20 cellular contexts compared by ENCODE assay signal in the genomic region with DNA sequence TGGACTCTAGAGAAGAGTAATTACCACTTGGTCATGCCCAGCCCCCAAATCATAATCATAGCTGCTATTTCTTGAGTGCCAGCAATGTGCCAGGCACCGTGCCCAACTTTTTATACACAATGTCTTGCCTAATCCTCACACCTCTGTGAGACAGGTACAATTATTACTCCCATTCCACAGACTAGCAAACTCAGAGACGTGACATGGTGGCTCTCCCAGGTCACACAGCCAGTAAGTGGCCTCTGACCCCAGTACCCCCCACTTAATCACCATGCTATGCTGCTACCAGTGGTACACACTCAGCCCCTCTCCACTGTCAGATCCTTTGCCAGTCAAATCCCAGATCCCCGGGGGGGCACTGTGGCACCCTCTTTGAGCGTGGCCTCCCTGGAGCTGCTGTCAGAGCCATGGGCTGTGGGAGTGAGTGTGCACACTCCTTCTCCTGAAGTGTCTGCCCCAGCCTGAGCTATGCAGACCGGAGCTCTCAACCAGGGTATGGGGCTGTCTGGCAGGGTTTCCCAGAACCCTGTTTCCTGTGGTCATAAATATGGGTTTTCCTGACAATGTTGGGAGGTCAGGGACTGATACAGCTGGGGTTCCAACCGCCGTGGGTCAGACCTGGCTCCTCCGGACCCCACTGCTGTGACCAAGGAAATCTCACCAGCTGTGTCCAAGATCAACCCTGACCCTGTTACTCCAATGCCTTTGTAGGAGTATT. TPM values are rescaled to one million over a fixed set of nuclear protein-coding genes. Genes with fewer than 3 reads are reported as not detected.
DNase-seq lines count a peak whose midpoint lies in the region; ATAC-seq and TF ChIP-seq lines count a peak whose summit lies in the region.
"Had no signal": no experiment of that assay in that cellular context is flagged by ENCODE, and none has a peak within 500 bp of the region (broad histone marks: within the 10 kb centered on the region; RNA-seq: fewer than 3 reads in every experiment).

No MANE protein-coding gene starts in this region.

- H3K4me1 Mint-ChIP-seq in activated naive CD4-positive, alpha-beta T cell treated with anti-CD3 and anti-CD28 coated beads, Interleukin-2, amount 10 ng/mL, durations not matched to agents 7 days and 5 days: no peaks in the 10 kb centered on the region
- no peaks in the 10 kb centered on the region for H3K4me1 Mint-ChIP-seq in activated naive CD4-positive, alpha-beta T cell treated with anti-CD3 and anti-CD28 coated beads for 36 hours (ENCODE audit: low read depth)
- no peaks in the 10 kb centered on the region for H3K4me1 Mint-ChIP-seq in Calu3 (ENCODE audit: low read depth, unreplicated experiment)
- H3K4me1 Mint-ChIP-seq: CD8-positive, alpha-beta memory T cell had no signal

- no peaks in the 10 kb centered on the region for H3K9me3 Mint-ChIP-seq in activated naive CD4-positive, alpha-beta T cell treated with anti-CD3 and anti-CD28 coated beads, Interleukin-2, amount 10 ng/mL, durations not matched to agents 7 days and 5 days
- no peaks in the 10 kb centered on the region for H3K9me3 Mint-ChIP-seq in activated naive CD4-positive, alpha-beta T cell treated with anti-CD3 and anti-CD28 coated beads for 36 hours
- no peaks in the 10 kb centered on the region for H3K9me3 Mint-ChIP-seq in Calu3 (ENCODE audit: low read depth, unreplicated experiment)
- H3K9me3 Mint-ChIP-seq: CD8-positive, alpha-beta memory T cell had no signal

- H3K27me3 ChIP-seq in cardiac muscle cell (no peaks in the 10 kb centered on the region), lower lobe of right lung (ENCODE audit: low read depth) (no peaks in the 10 kb centered on the region)
- H3K27me3 ChIP-seq: BE2C, MG63 had no signal

- H3K9me3 ChIP-seq in cardiac muscle cell (ENCODE audit: low read depth) (no peaks in the 10 kb centered on the region), lower lobe of right lung (no peaks in the 10 kb centered on the region)
- H3K9me3 ChIP-seq: BE2C had no signal

- DNase-seq in activated naive CD4-positive, alpha-beta T cell treated with anti-CD3 and anti-CD28 coated beads, Interleukin-2, amount 10 ng/mL, durations not matched to agents 7 days and 5 days: peak; percentile 13
- no peak for DNase-seq in activated naive CD4-positive, alpha-beta T cell treated with anti-CD3 and anti-CD28 coated beads for 36 hours
- DNase-seq in cardiac muscle cell (ENCODE audit: low read depth in 1 of 2, low spot score in 1 of 2) (peak in 1 of 2 donors; percentile 34), lower lobe of right lung (peak; percentile 51), posterior vena cava (ENCODE audit: low spot score) (peak; percentile 38), HT-29 (ENCODE audit: low spot score) (no peak), Calu3 (no peak)
- DNase-seq: 8988T; BE2C; CD8-positive, alpha-beta memory T cell; GDM1; HFFc6; MG63; NCI-H1092; NCI-H146; NCI-H2081 treated with DMSO at 0.1 percent for 48 hours; NCI-H510A treated with DMSO at 0.1 percent for 48 hours had no signal

- no peak overlapping the region for H3K4me3 Mint-ChIP-seq in activated naive CD4-positive, alpha-beta T cell treated with anti-CD3 and anti-CD28 coated beads, Interleukin-2, amount 10 ng/mL, durations not matched to agents 7 days and 5 days
- no peak overlapping the region for H3K4me3 Mint-ChIP-seq in activated naive CD4-positive, alpha-beta T cell treated with anti-CD3 and anti-CD28 coated beads for 36 hours
- no peak overlapping the region for H3K4me3 Mint-ChIP-seq in Calu3 (ENCODE audit: low read depth, unreplicated experiment)
- H3K4me3 Mint-ChIP-seq: CD8-positive, alpha-beta memory T cell; HFFc6 had no signal

- intact Hi-C loops in activated naive CD4-positive, alpha-beta T cell treated with anti-CD3 and anti-CD28 coated beads for 36 hours (cut with micrococcal nuclease): no loop called here
- intact Hi-C loops in lower lobe of right lung (cut with DNase I) (no loop called here), posterior vena cava (cut with DNase I) (no loop called here), Calu3 (cut with micrococcal nuclease; ENCODE audit: unreplicated experiment) (no loop called here)

- H3K4me3 ChIP-seq in cardiac muscle cell (no peak overlapping the region), lower lobe of right lung (no peak overlapping the region)
- H3K4me3 ChIP-seq: GM12878, MG63 had no signal

- H3K27me3 Mint-ChIP-seq in activated naive CD4-positive, alpha-beta T cell treated with anti-CD3 and anti-CD28 coated beads, Interleukin-2, amount 10 ng/mL, durations not matched to agents 7 days and 5 days: peaks cover 4% of the 10 kb centered on the region
- H3K27me3 Mint-ChIP-seq in activated naive CD4-positive, alpha-beta T cell treated with anti-CD3 and anti-CD28 coated beads for 36 hours (ENCODE audit: low read depth): peaks cover 4% of the 10 kb centered on the region
- H3K27me3 Mint-ChIP-seq in Calu3 (ENCODE audit: unreplicated experiment): peaks cover 27% of the 10 kb centered on the region

- H3K36me3 ChIP-seq in cardiac muscle cell (no peaks in the 10 kb centered on the region), lower lobe of right lung (no peaks in the 10 kb centered on the region)
- H3K36me3 ChIP-seq: BE2C, MG63 had no signal

- BruUV-seq in Calu3 (replicated peaks; lab: Mats Ljungman, UMichigan): no TSS peak

- H3K36me3 Mint-ChIP-seq in activated naive CD4-positive, alpha-beta T cell treated with anti-CD3 and anti-CD28 coated beads, Interleukin-2, amount 10 ng/mL, durations not matched to agents 7 days and 5 days: no peaks in the 10 kb centered on the region
- no peaks in the 10 kb centered on the region for H3K36me3 Mint-ChIP-seq in activated naive CD4-positive, alpha-beta T cell treated with anti-CD3 and anti-CD28 coated beads for 36 hours (ENCODE audit: low read depth)
- no peaks in the 10 kb centered on the region for H3K36me3 Mint-ChIP-seq in Calu3 (ENCODE audit: insufficient read depth, unreplicated experiment)

- peak in 1 of 2 donors; percentile 48 for ATAC-seq in lower lobe of right lung
- ATAC-seq in GM19397 (IDR thresholded peaks at IDR 0.05; ENCODE audit: unreplicated experiment): no peak
- ATAC-seq: GM12878 had no signal

- CTCF ChIA-PET in activated naive CD4-positive, alpha-beta T cell treated with anti-CD3 and anti-CD28 coated beads, Interleukin-2, amount 10 ng/mL, durations not matched to agents 7 days and 5 days (lab: Charles Lee): interaction anchor here (1.6 kb wide), 1 partner anchor 10 kb away, joined by 6 read pairs; no protein-coding TSS in a partner anchor
- CTCF ChIA-PET in activated naive CD4-positive, alpha-beta T cell treated with anti-CD3 and anti-CD28 coated beads for 36 hours (lab: Charles Lee): interaction anchor here (0.6 kb wide), 1 partner anchor 12 kb away, joined by 4 read pairs; no protein-coding TSS in a partner anchor
- CTCF ChIA-PET in Calu3 (lab: Charles Lee): interaction anchor here (0.9 kb wide), 1 partner anchor 9 kb away, joined by 5 read pairs; no protein-coding TSS in a partner anchor

- peaks cover 39% of the 10 kb centered on the region for H3K4me1 ChIP-seq in cardiac muscle cell (ENCODE audit: low read depth)
- H3K4me1 ChIP-seq in lower lobe of right lung: no peaks in the 10 kb centered on the region
- H3K4me1 ChIP-seq: BE2C had no signal

- no peak for TF ChIP-seq CTCF in cardiac muscle cell (IDR thresholded peaks at IDR 0.05; ENCODE audit: low read depth, low read length)
- no peak for TF ChIP-seq CTCF in lower lobe of right lung (IDR thresholded peaks at IDR 0.05)
- no peak for TF ChIP-seq CTCF in Calu3 (IDR thresholded peaks at IDR 0.05; ENCODE audit: unreplicated experiment)

- H3K27ac ChIP-seq in cardiac muscle cell (peak overlapping the region; percentile 94), lower lobe of right lung (no peak overlapping the region)

- H3K27ac Mint-ChIP-seq in activated naive CD4-positive, alpha-beta T cell treated with anti-CD3 and anti-CD28 coated beads, Interleukin-2, amount 10 ng/mL, durations not matched to agents 7 days and 5 days: no peak overlapping the region
- no peak overlapping the region for H3K27ac Mint-ChIP-seq in activated naive CD4-positive, alpha-beta T cell treated with anti-CD3 and anti-CD28 coated beads for 36 hours
- no peak overlapping the region for H3K27ac Mint-ChIP-seq in Calu3 (ENCODE audit: unreplicated experiment)
- H3K27ac Mint-ChIP-seq: CD8-positive, alpha-beta memory T cell; HFFc6 had no signal

RNA-seq across cellular contexts. Expression of a gene that starts 51.8 kb away (rescaled TPM):
- not detected for total RNA-seq in activated naive CD4-positive, alpha-beta T cell treated with anti-CD3 and anti-CD28 coated beads for 36 hours
- total RNA-seq in cardiac muscle cell: not detected in 2 replicates
- not detected in 2 replicates for polyA plus RNA-seq in cardiac muscle cell
- total RNA-seq in lower lobe of right lung: not detected
- not detected for total RNA-seq in posterior vena cava
- total RNA-seq in HT-29 (2014; rRNA removed; shearing (Covaris generic)): not detected in 2 replicates
- total RNA-seq in Calu3 (2022): not detected in 2 replicates
- total RNA-seq: CD8-positive, alpha-beta memory T cell; GM12878; H4; HFFc6 had no signal
- polyA plus RNA-seq: CD8-positive, alpha-beta memory T cell had no signal

Comparison
In these comparisons a context has a peak if more than half of its experiments do, and no peak if none do; other contexts are left out.
1. DNase-seq: peak in activated naive CD4-positive, alpha-beta T cell treated with anti-CD3 and anti-CD28 coated beads, Interleukin-2, amount 10 ng/mL, durations not matched to agents 7 days and 5 days (single experiment), lower lobe of right lung (single experiment) and posterior vena cava (single experiment); none in activated naive CD4-positive, alpha-beta T cell treated with anti-CD3 and anti-CD28 coated beads for 36 hours (single experiment), HT-29 (single experiment) and Calu3 (single experiment).